8 cellular contexts compared by ENCODE assay signal in genomic region chr5:96935556-96936430, GRCh38. TPM values are rescaled to one million over a fixed set of nuclear protein-coding genes. Genes with fewer than 3 reads are reported as not detected.
A peak's percentile ranks its signal among the peaks of the same experiment; 100 is the strongest.
DNase-seq lines count a peak whose midpoint lies in the region; ATAC-seq lines count a peak whose summit lies in the region.

TSS of gene LNPEP (plus strand) at chr5:96936080. CDS start at chr5:96936156, 76 bp downstream.

- peak within 1 kb of the TSS; percentile 91 to 94 (median 94) for H3K4me3 Mint-ChIP-seq in IgD-negative memory B cell

- no peaks in the 10 kb centered on the region for H3K9me3 Mint-ChIP-seq in IgD-negative memory B cell

- no peaks in the 10 kb centered on the region for H3K27me3 Mint-ChIP-seq in IgD-negative memory B cell

- peak; percentile 52 for ATAC-seq in GM21529 (IDR thresholded peaks at IDR 0.05; ENCODE audit: unreplicated experiment)

- H3K27ac ChIP-seq in epithelial cell of prostate = peak within 1 kb of the TSS; percentile 95

- H3K4me1 Mint-ChIP-seq in IgD-negative memory B cell = peaks cover 37 to 56% (median 55%) of the 10 kb centered on the region in 3 donors

- peak; percentile 99 for DNase-seq in DMS 273 (lab: John Stamatoyannopoulos, UW; ENCODE audit: unreplicated experiment)
- DNase-seq in OCI-M2 (lab: John Stamatoyannopoulos, UW; ENCODE audit: unreplicated experiment) = peak; percentile 14
- peak; percentile 95 for DNase-seq in activated T-cell treated with anti-CD3 and anti-CD28 coated beads for 48 hours (ENCODE audit: low read depth)
- peak; percentile 96 for DNase-seq in epithelial cell of prostate (ENCODE audit: low read depth, low spot score)
- DNase-seq in mucosa of gallbladder (ENCODE audit: low spot score) = peak; percentile 97
- DNase-seq in stimulated activated CD8-positive, alpha-beta memory T cell treated with anti-CD3 and anti-CD28 coated beads, Interleukin-4, amount 100 ng/mL, for 4 hours (ENCODE audit: low read depth in 2 of 2, low spot score in 1 of 2) = peak; percentile 78 to 92

- no peaks in the 10 kb centered on the region for H3K36me3 Mint-ChIP-seq in IgD-negative memory B cell

- H3K27ac Mint-ChIP-seq in IgD-negative memory B cell = peak within 1 kb of the TSS; percentile 97 to 99 (median 97)

RNA-seq across cellular contexts. Expression of gene LNPEP, which starts in this region (rescaled TPM):
- polyA plus RNA-seq in IgD-negative memory B cell = 20.1 TPM
- total RNA-seq in mucosa of gallbladder = 37.1 TPM

Comparison
In these comparisons a context has a peak if more than half of its experiments do, and no peak if none do; other contexts are left out.
1. Peak in every context shown above with its lines: DNase-seq, ATAC-seq and H3K27ac ChIP-seq.
2. DNase-seq: peak in every context shown above with its lines; median percentile 99 in DMS 273; 97 in mucosa of gallbladder; 96 in epithelial cell of prostate; 95 in activated T-cell treated with anti-CD3 and anti-CD28 coated beads for 48 hours; 85 in stimulated activated CD8-positive, alpha-beta memory T cell treated with anti-CD3 and anti-CD28 coated beads, Interleukin-4, amount 100 ng/mL, for 4 hours; 14 in OCI-M2.